Comparison of ENCODE assay signal across 1 cellular context in the genomic region with DNA sequence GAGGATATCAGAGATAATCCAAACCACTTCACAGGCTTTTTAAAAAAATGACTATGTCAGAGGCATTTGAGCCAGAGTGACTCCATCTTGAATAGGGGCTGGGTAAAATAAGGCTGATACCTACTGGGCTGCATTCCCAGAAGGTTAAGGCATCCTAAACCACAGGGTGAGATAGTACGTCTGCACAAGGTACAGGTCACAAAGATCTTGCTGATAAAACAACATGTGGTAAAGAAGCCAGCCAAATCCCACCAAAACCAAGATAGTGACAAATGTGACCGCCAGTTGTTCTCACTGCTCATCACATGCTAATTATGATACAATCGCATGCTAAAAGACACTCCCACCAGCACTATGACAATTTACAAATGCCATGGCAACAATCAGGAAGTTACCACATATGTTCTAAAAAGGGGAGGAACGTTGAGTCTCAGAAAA.
TF ChIP-seq lines count a peak whose summit lies in the region.

No MANE protein-coding gene starts in this region.

TF ChIP-seq in K562, 482 proteins besides CTCF, POLR2A, EP300 and RAD21 (continued from another document):
- TF ChIP-seq, protein P1, sequence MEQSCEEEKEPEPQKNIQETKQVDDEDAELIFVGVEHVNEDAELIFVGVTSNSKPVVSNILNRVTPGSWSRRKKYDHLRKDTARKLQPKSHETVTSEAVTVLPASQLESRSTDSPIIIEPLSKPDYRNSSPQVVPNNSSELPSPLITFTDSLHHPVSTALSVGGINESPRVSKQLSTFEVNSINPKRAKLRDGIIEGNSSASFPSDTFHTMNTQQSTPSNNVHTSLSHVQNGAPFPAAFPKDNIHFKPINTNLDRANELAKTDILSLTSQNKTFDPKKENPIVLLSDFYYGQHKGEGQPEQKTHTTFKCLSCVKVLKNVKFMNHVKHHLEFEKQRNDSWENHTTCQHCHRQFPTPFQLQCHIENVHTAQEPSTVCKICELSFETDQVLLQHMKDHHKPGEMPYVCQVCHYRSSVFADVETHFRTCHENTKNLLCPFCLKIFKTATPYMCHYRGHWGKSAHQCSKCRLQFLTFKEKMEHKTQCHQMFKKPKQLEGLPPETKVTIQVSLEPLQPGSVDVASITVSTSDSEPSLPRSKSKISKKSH (CRISPR knock-in tag; IDR thresholded peaks at IDR 0.05): no peak
- TF ChIP-seq KDM1A (IDR thresholded peaks at IDR 0.05) (no peak), ZKSCAN1 (IDR thresholded peaks at IDR 0.05; ENCODE audit: low read depth, low read length) (no peak), RBBP5 (IDR thresholded peaks at IDR 0.05; ENCODE audit: borderline replicate concordance, insufficient read depth, low read length, poor library complexity, severe bottlenecking) (no peak), ELF4 (CRISPR knock-in tag; IDR thresholded peaks at IDR 0.05) (peak; percentile 60; the same call in 1 of the 2 replicates), CHD2 (IDR thresholded peaks at IDR 0.05; ENCODE audit: low read depth, low read length) (no peak), GABPA (tag; conservative IDR thresholded peaks at IDR 0.05; ENCODE audit: low read depth) (peak; percentile 36; the same call in 1 of the 2 replicates), WHSC1 (IDR thresholded peaks at IDR 0.05; ENCODE audit: low read length) (no peak), SP1 (CRISPR knock-in tag; IDR thresholded peaks at IDR 0.05) (no peak; the same call in 1 of the 2 replicates), BHLHE40 (IDR thresholded peaks at IDR 0.05; ENCODE audit: low read length) (0 out of 2 replicates have a peak, but pooled peaks have one; percentile 13), ETV5 (CRISPR knock-in tag; IDR thresholded peaks at IDR 0.05; ENCODE audit: low read depth) (no peak)
- TF ChIP-seq, protein P2, sequence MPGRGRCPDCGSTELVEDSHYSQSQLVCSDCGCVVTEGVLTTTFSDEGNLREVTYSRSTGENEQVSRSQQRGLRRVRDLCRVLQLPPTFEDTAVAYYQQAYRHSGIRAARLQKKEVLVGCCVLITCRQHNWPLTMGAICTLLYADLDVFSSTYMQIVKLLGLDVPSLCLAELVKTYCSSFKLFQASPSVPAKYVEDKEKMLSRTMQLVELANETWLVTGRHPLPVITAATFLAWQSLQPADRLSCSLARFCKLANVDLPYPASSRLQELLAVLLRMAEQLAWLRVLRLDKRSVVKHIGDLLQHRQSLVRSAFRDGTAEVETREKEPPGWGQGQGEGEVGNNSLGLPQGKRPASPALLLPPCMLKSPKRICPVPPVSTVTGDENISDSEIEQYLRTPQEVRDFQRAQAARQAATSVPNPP (IDR thresholded peaks at IDR 0.05; ENCODE audit: borderline replicate concordance, insufficient read depth, insufficient read length): no peak
- TF ChIP-seq, protein P3, sequence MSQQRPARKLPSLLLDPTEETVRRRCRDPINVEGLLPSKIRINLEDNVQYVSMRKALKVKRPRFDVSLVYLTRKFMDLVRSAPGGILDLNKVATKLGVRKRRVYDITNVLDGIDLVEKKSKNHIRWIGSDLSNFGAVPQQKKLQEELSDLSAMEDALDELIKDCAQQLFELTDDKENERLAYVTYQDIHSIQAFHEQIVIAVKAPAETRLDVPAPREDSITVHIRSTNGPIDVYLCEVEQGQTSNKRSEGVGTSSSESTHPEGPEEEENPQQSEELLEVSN (IDR thresholded peaks at IDR 0.05; ENCODE audit: borderline replicate concordance in 1 of 2, extremely low read depth in 1 of 2, insufficient read depth in 1 of 2, insufficient read length in 1 of 2, low read depth in 1 of 2, low read length in 1 of 2, poor library complexity in 1 of 2, severe bottlenecking in 1 of 2): no peak
- TF ChIP-seq, protein P4, sequence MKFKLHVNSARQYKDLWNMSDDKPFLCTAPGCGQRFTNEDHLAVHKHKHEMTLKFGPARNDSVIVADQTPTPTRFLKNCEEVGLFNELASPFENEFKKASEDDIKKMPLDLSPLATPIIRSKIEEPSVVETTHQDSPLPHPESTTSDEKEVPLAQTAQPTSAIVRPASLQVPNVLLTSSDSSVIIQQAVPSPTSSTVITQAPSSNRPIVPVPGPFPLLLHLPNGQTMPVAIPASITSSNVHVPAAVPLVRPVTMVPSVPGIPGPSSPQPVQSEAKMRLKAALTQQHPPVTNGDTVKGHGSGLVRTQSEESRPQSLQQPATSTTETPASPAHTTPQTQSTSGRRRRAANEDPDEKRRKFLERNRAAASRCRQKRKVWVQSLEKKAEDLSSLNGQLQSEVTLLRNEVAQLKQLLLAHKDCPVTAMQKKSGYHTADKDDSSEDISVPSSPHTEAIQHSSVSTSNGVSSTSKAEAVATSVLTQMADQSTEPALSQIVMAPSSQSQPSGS (CRISPR knock-in tag; IDR thresholded peaks at IDR 0.05): no peak
- TF ChIP-seq, protein P5, sequence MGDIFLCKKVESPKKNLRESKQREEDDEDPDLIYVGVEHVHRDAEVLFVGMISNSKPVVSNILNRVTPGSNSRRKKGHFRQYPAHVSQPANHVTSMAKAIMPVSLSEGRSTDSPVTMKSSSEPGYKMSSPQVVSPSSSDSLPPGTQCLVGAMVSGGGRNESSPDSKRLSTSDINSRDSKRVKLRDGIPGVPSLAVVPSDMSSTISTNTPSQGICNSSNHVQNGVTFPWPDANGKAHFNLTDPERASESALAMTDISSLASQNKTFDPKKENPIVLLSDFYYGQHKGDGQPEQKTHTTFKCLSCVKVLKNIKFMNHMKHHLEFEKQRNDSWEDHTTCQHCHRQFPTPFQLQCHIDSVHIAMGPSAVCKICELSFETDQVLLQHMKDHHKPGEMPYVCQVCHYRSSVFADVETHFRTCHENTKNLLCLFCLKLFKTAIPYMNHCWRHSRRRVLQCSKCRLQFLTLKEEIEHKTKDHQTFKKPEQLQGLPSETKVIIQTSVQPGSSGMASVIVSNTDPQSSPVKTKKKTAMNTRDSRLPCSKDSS (IDR thresholded peaks at IDR 0.05; ENCODE audit: low read depth, partially characterized antibody): no peak
- TF ChIP-seq, protein P6, sequence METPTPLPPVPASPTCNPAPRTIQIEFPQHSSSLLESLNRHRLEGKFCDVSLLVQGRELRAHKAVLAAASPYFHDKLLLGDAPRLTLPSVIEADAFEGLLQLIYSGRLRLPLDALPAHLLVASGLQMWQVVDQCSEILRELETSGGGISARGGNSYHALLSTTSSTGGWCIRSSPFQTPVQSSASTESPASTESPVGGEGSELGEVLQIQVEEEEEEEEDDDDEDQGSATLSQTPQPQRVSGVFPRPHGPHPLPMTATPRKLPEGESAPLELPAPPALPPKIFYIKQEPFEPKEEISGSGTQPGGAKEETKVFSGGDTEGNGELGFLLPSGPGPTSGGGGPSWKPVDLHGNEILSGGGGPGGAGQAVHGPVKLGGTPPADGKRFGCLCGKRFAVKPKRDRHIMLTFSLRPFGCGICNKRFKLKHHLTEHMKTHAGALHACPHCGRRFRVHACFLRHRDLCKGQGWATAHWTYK (CRISPR knock-in tag; IDR thresholded peaks at IDR 0.05): peak; percentile 94
